Comparison of ENCODE assay signal across 8 cellular contexts in the genomic region with DNA sequence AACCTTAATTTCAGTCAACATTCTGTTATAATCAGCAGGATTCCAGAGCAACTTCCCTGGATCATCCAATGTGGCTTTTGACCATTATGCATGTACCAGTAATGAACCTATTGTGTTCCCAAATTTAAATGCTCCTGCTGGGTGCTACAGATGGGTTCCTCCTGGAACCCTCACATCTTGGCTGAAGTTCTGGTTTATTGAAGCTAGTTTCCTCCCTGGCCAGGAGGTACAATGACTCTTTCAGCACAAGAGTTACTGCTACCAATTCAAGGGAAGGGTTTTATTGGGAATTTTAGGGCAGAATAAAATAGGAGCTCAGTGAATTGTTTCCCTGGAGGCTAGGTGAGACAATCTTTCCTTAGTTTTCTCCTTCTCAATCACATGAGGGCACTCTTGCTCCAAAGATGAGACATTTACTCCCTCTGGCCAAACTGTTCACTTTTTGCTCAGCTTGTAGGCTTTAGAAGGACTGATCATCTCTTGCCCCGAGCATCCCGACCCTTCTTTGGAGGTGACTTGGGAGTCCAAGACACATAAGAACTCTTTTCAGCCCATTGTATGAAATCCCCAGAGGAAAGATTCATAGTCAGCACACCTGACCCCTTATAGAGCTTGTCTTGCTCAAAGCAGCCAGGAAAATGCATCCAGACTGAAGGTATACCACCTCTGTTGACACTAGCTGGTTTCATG. TPM values are rescaled to one million over a fixed set of nuclear protein-coding genes. Genes with fewer than 3 reads are reported as not detected.
A peak's percentile ranks its signal among the peaks of the same experiment; 100 is the strongest.
DNase-seq lines count a peak whose midpoint lies in the region.

No MANE protein-coding gene starts in this region.

- peak; percentile 32 for DNase-seq in NCI-H510A treated with DMSO at 0.1 percent for 48 hours (lab: John Stamatoyannopoulos, UW)
- DNase-seq in NCI-H510A (lab: John Stamatoyannopoulos, UW) = no peak
- DNase-seq in NCI-H1436 (lab: John Stamatoyannopoulos, UW) = peak; percentile 79
- DNase-seq in SW480 (ENCODE audit: low spot score) = peak; percentile 58
- DNase-seq in glomerular visceral epithelial cell (ENCODE audit: extremely low spot score) = peak; percentile 40
- peak; percentile 31 for DNase-seq in smooth muscle cell of the brain vasculature (ENCODE audit: low read depth, low spot score)
- DNase-seq in mesenteric fat pad (ENCODE audit: low spot score) = no peak
- no peak for DNase-seq in epidermal melanocyte (ENCODE audit: insufficient read length, low spot score)

RNA-seq across cellular contexts. Expression of a gene that starts 8.8 kb away (rescaled TPM):
- 18.0 TPM for total RNA-seq in mesenteric fat pad

Comparison
In these comparisons a context has a peak if more than half of its experiments do, and no peak if none do; other contexts are left out.
1. DNase-seq: peak in NCI-H510A treated with DMSO at 0.1 percent for 48 hours (single experiment), NCI-H1436 (single experiment), SW480 (single experiment), glomerular visceral epithelial cell (single experiment) and smooth muscle cell of the brain vasculature (single experiment); none in NCI-H510A (single experiment), mesenteric fat pad (single experiment) and epidermal melanocyte (single experiment).